Comparison of ENCODE assay signal across 1 cellular context in the genomic region with DNA sequence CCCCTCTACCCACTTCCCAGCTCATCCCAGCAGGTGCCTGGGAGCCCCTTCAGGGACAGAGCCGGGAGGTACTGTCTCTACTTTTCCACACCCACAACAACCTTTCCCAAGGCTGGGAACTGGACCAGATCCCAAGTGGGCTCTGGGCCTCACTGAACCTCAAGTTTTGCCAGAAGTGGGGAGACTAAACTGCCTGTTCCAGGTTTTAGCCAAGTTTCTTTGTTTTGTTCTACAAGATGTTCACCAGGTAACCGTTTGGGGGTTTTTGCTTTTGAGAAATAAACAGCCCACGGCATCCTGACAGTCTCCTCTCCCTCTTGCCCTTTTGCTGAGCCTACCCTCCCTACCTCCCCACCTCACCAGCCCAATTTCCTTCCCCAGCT.
TF ChIP-seq lines count a peak whose summit lies in the region.

No MANE protein-coding gene starts in this region.

TF ChIP-seq in GM12878, 131 proteins besides CTCF, POLR2A, EP300 and RAD21:
- TF ChIP-seq ATF2 (IDR thresholded peaks at IDR 0.05; ENCODE audit: low read length) (no peak), EZH2 (IDR thresholded peaks at IDR 0.05; ENCODE audit: borderline replicate concordance, control insufficient read depth, low read depth, low read length) (0 out of 2 replicates have a peak, but pooled peaks have one; percentile 11), MYC (IDR thresholded peaks at IDR 0.05; ENCODE audit: insufficient read depth, insufficient read length, insufficient replicate concordance, low read length, severe bottlenecking) (no peak)
